In genomic region chr3:34683851-34684250, GRCh38 we compare ENCODE assay signal across 8 cellular contexts.
DNase-seq lines count a peak whose midpoint lies in the region; ATAC-seq and TF ChIP-seq lines count a peak whose summit lies in the region.

No MANE protein-coding gene starts in this region.

- H2BK5ac ChIP-seq in trophoblast cell (ENCODE audit: low read depth, low read length, poor library complexity) = no peak overlapping the region

- POLR2A ChIA-PET in activated CD8-positive, alpha-beta T cell treated with anti-CD3 and anti-CD28 coated beads, Interleukin-2, amount 10 ng/mL, durations not matched to agents 7 days and 5 days (lab: Charles Lee) = no interaction called here

- no peak overlapping the region for H2BK12ac ChIP-seq in trophoblast cell (ENCODE audit: low read length)

- H3K79me1 ChIP-seq in trophoblast cell (ENCODE audit: low read length) = peaks cover 5% of the 10 kb centered on the region

- H3K9me3 Mint-ChIP-seq in activated CD8-positive, alpha-beta T cell treated with anti-CD3 and anti-CD28 coated beads, Interleukin-2, amount 10 ng/mL, durations not matched to agents 7 days and 5 days (ENCODE audit: insufficient read depth) = no peaks in the 10 kb centered on the region
- peaks cover 4% of the 10 kb centered on the region for H3K9me3 Mint-ChIP-seq in glutamatergic neuron (ENCODE audit: unreplicated experiment)

- peaks cover 0 to 2% of the 10 kb centered on the region in 2 experiments for H3K36me3 ChIP-seq in trophoblast cell (ENCODE audit: control insufficient read depth in 1 of 2, insufficient read depth in 2 of 2, low read length in 2 of 2)

- H3K4me2 ChIP-seq in trophoblast cell (ENCODE audit: low read length) = no peak overlapping the region

- H3K79me2 ChIP-seq in trophoblast cell (ENCODE audit: control insufficient read depth, insufficient read depth, low read length, poor library complexity) = no peaks in the 10 kb centered on the region

- no peaks in the 10 kb centered on the region for H3K4me1 ChIP-seq in trophoblast cell (ENCODE audit: control insufficient read depth in 1 of 2, insufficient read depth in 2 of 2, low read length in 2 of 2)

- no peak overlapping the region for H3K18ac ChIP-seq in trophoblast cell (ENCODE audit: low read length)

- in situ Hi-C loops in ACHN (cut with HindIII; ENCODE audit: low pct_ligation_motif_present, low pct_unique_long_range_greater_than_20kb, low sequenced_read_pairs) = no loop called here

- no peak overlapping the region for H3K4ac ChIP-seq in trophoblast cell (ENCODE audit: low read depth, low read length)

- ATAC-seq in GM18498 (IDR thresholded peaks at IDR 0.05; ENCODE audit: unreplicated experiment) = peak; percentile 71
- no peak for ATAC-seq in activated CD8-positive, alpha-beta T cell treated with anti-CD3 and anti-CD28 coated beads, Interleukin-2, amount 10 ng/mL, durations not matched to agents 7 days and 5 days

- H3K4me3 ChIP-seq in trophoblast cell (ENCODE audit: low read depth, low read length) = no peak overlapping the region

- H3K27me3 ChIP-seq in trophoblast cell (ENCODE audit: insufficient read depth, low read length) = no peaks in the 10 kb centered on the region

- no peak overlapping the region for H2AFZ ChIP-seq in trophoblast cell (ENCODE audit: insufficient read depth, low read length, poor library complexity)

- DNase-seq in ACHN (peak; percentile 53), NCI-H146 (lab: John Stamatoyannopoulos, UW) (peak; percentile 48), glutamatergic neuron (peak; percentile 84), trophoblast cell (peak; percentile 64 to 84), AG08395 (ENCODE audit: low spot score) (no peak), NCI-H1105 (lab: John Stamatoyannopoulos, UW) (no peak)
- peak; percentile 48 for DNase-seq in activated CD8-positive, alpha-beta T cell treated with anti-CD3 and anti-CD28 coated beads, Interleukin-2, amount 10 ng/mL, durations not matched to agents 7 days and 5 days

- no peaks in the 10 kb centered on the region for H3K36me3 Mint-ChIP-seq in activated CD8-positive, alpha-beta T cell treated with anti-CD3 and anti-CD28 coated beads, Interleukin-2, amount 10 ng/mL, durations not matched to agents 7 days and 5 days (ENCODE audit: low read depth)
- peaks cover 18% of the 10 kb centered on the region for H3K36me3 Mint-ChIP-seq in glutamatergic neuron (ENCODE audit: unreplicated experiment)

- no peak overlapping the region for H2BK120ac ChIP-seq in trophoblast cell (ENCODE audit: insufficient read depth, low read length, poor library complexity)

- no peak overlapping the region for H3K9ac ChIP-seq in trophoblast cell (ENCODE audit: low read length)

- TF ChIP-seq CTCF in glutamatergic neuron (IDR thresholded peaks at IDR 0.05; ENCODE audit: partially characterized antibody, unreplicated experiment) = peak; percentile 58

- H3K23ac ChIP-seq in trophoblast cell (ENCODE audit: low read length) = no peak overlapping the region

- no peak overlapping the region for H4K12ac ChIP-seq in trophoblast cell (ENCODE audit: low read depth, low read length)

- no peak overlapping the region for H3K14ac ChIP-seq in trophoblast cell (ENCODE audit: low read length)

- H4K91ac ChIP-seq in trophoblast cell (ENCODE audit: low read depth, low read length) = no peak overlapping the region

- no peaks in the 10 kb centered on the region for H3K4me1 Mint-ChIP-seq in activated CD8-positive, alpha-beta T cell treated with anti-CD3 and anti-CD28 coated beads, Interleukin-2, amount 10 ng/mL, durations not matched to agents 7 days and 5 days (ENCODE audit: low read depth)
- peaks cover 2% of the 10 kb centered on the region for H3K4me1 Mint-ChIP-seq in glutamatergic neuron (ENCODE audit: low read depth, unreplicated experiment)

- no peak overlapping the region for H3K27ac Mint-ChIP-seq in activated CD8-positive, alpha-beta T cell treated with anti-CD3 and anti-CD28 coated beads, Interleukin-2, amount 10 ng/mL, durations not matched to agents 7 days and 5 days
- no peak overlapping the region for H3K27ac Mint-ChIP-seq in glutamatergic neuron (ENCODE audit: unreplicated experiment)

- CTCF ChIA-PET in activated CD8-positive, alpha-beta T cell treated with anti-CD3 and anti-CD28 coated beads, Interleukin-2, amount 10 ng/mL, durations not matched to agents 7 days and 5 days (lab: Charles Lee) = interaction anchor here (2.1 to 2.6 kb wide), 2 partner anchors 424 to 800 kb away, joined by 20 to 34 read pairs; no protein-coding TSS in a partner anchor

- WGBS in trophoblast cell (ENCODE audit: extremely low coverage, insufficient coverage, insufficient read length) = no CpG with 5 or more reads among the region's 4 CpGs

- H3K27ac ChIP-seq in trophoblast cell (ENCODE audit: low read depth, low read length) = no peak overlapping the region

- no peak overlapping the region for H4K8ac ChIP-seq in trophoblast cell (ENCODE audit: low read depth, low read length)

- H2AK5ac ChIP-seq in trophoblast cell (ENCODE audit: low read length) = no peak overlapping the region

- H3K9me3 ChIP-seq in trophoblast cell (ENCODE audit: insufficient read depth, low read depth, low read length) = peaks cover 6% of the 10 kb centered on the region

- H3K4me3 Mint-ChIP-seq in activated CD8-positive, alpha-beta T cell treated with anti-CD3 and anti-CD28 coated beads, Interleukin-2, amount 10 ng/mL, durations not matched to agents 7 days and 5 days = no peak overlapping the region
- H3K4me3 Mint-ChIP-seq in glutamatergic neuron (ENCODE audit: unreplicated experiment) = no peak overlapping the region

- no peaks in the 10 kb centered on the region for H3K27me3 Mint-ChIP-seq in activated CD8-positive, alpha-beta T cell treated with anti-CD3 and anti-CD28 coated beads, Interleukin-2, amount 10 ng/mL, durations not matched to agents 7 days and 5 days (ENCODE audit: low read depth)
- peaks cover 2% of the 10 kb centered on the region for H3K27me3 Mint-ChIP-seq in glutamatergic neuron (ENCODE audit: unreplicated experiment)

Comparison
In these comparisons a context has a peak if more than half of its experiments do, and no peak if none do; other contexts are left out.
1. DNase-seq: peak in ACHN (single experiment), NCI-H146 (single experiment), activated CD8-positive, alpha-beta T cell treated with anti-CD3 and anti-CD28 coated beads, Interleukin-2, amount 10 ng/mL, durations not matched to agents 7 days and 5 days (single experiment), glutamatergic neuron (single experiment) and trophoblast cell (2 of 2); none in AG08395 (single experiment) and NCI-H1105 (single experiment).